24 cellular contexts compared by ENCODE assay signal in the genomic region with DNA sequence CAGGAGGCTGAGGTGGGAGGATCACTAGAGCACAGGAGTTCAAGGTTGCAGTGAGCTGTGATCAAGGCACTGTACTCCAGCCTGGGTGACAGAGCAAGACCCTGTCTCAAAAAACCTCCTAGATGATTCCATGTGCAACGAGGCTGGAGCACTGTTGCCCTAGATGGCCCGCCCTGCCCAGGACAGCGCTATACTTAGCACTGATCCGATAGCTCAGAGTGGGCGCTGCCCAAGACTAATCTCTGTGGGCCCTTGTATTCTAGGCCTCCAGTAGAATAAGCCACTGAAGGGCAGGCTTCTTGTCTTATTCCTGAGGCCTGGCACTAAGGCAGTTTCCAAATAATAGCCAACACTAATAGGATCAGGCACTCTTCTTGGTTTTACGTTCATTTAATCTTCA.
"Had no signal": no experiment of that assay in that cellular context is flagged by ENCODE, and none has a peak within 500 bp of the region (broad histone marks: within the 10 kb centered on the region; RNA-seq: fewer than 3 reads in every experiment).

No MANE protein-coding gene starts in this region.

- H3K4me1 Mint-ChIP-seq: activated B cell treated with CpG ODN at 0.5 μM for 24 hours had no signal

- H3K27me3 Mint-ChIP-seq: activated B cell treated with CpG ODN at 0.5 μM for 24 hours; activated CD8-positive, alpha-beta T cell treated with anti-CD3 and anti-CD28 coated beads for 36 hours; natural killer cell treated with Interleukin-12 subunit alpha and Interleukin-12 subunit beta and Interleukin-15 and Interleukin-18, amount 100 ng/mL, for 72 hours had no signal

- H3K9me3 Mint-ChIP-seq: activated B cell treated with CpG ODN at 0.5 μM for 24 hours; activated CD8-positive, alpha-beta T cell treated with anti-CD3 and anti-CD28 coated beads for 36 hours; activated naive CD4-positive, alpha-beta T cell treated with anti-CD3 and anti-CD28 coated beads, Interleukin-2, amount 50 U/mL, for 72 hours; activated T-helper 2 cell treated with anti-CD3 and anti-CD28 coated beads, Interferon-gamma antibody, Interleukin-2, Interleukin-4, amounts not matched to agents 10 μg/mL and 5 μg/mL and 100 μg/mL, durations not matched to agents 14 hours and 24 hours and 36 hours; immature natural killer cell; natural killer cell treated with Interleukin-12 subunit alpha and Interleukin-12 subunit beta and Interleukin-15 and Interleukin-18, amount 100 ng/mL, for 72 hours; T-helper 2 cell treated with Interferon-gamma antibody and Interleukin-4, amounts not matched to agents 5 μg/mL and 100 μg/mL, for 36 hours had no signal

- H3K36me3 Mint-ChIP-seq: activated naive CD4-positive, alpha-beta T cell treated with anti-CD3 and anti-CD28 coated beads, Interleukin-2, amount 50 U/mL, for 72 hours had no signal

- H3K27ac Mint-ChIP-seq: activated B cell treated with CpG ODN at 0.5 μM for 24 hours; immature natural killer cell; T-helper 2 cell treated with Interferon-gamma antibody and Interleukin-4, amounts not matched to agents 5 μg/mL and 100 μg/mL, for 36 hours had no signal

- FAIRE-seq: bronchial epithelial cell, colon, endometrium, kidney had no signal

- DNase-seq: activated B cell treated with CpG ODN at 0.5 μM for 24 hours; activated CD4-positive, alpha-beta T cell treated with anti-CD3 and anti-CD28 coated beads, Interleukin-2, amount 50 U/mL, for 1 hour; activated T-cell treated with anti-CD3 and anti-CD28 coated beads, Interleukin-2, amount 50 U/mL, for 48 hours; dermis blood vessel endothelial cell; effector CD4-positive, alpha-beta T cell; hypothalamus; immature natural killer cell; kidney; lower lobe of right lung; mesenchymal stem cell; stimulated activated CD4-positive, alpha-beta T cell treated with anti-CD3 and anti-CD28 coated beads, Interleukin-2, amount 100 ng/mL, for 48 hours; stomach; T-helper 1 cell; thyroid gland; upper lobe of left lung had no signal

- H3K4me3 Mint-ChIP-seq: activated B cell treated with CpG ODN at 0.5 μM for 24 hours; activated CD8-positive, alpha-beta T cell treated with anti-CD3 and anti-CD28 coated beads for 36 hours; immature natural killer cell; natural killer cell treated with Interleukin-12 subunit alpha and Interleukin-12 subunit beta and Interleukin-15 and Interleukin-18, amount 100 ng/mL, for 72 hours; T-helper 2 cell treated with Interferon-gamma antibody and Interleukin-4, amounts not matched to agents 5 μg/mL and 100 μg/mL, for 36 hours had no signal

- ATAC-seq: gastroesophageal sphincter; lower lobe of right lung; natural killer cell treated with Interleukin-12 subunit alpha and Interleukin-12 subunit beta and Interleukin-15 and Interleukin-18, amount 100 ng/mL, for 72 hours had no signal
